ENCODE assay signal across 8 cellular contexts in the genomic region with DNA sequence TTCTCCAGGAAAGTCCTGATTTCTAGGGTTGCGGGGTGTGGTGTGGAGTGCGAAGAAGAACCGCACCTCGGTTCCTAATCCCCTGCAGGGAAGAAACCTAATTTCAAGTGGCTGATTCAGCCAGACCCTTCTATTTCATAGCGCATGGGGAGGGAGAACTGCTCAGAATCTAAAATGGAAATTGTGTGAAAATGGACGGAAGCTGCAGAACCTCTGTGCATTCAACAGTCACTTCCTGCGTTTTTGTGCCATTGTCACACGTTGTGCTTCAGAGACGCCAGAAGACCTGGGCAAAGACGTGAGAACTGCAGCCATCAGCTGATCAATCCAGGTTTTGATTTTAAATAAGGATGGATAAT. TPM values are rescaled to one million over a fixed set of nuclear protein-coding genes. Genes with fewer than 3 reads are reported as not detected.
DNase-seq lines count a peak whose midpoint lies in the region; ATAC-seq, FAIRE-seq and TF ChIP-seq lines count a peak whose summit lies in the region.

No MANE protein-coding gene starts in this region.

- H3K4me1 Mint-ChIP-seq in activated T-helper 17 cell treated with anti-CD3 and anti-CD28 coated beads, Interleukin-2, amount 50 U/mL, for 72 hours: peaks cover 36% of the 10 kb centered on the region
- H3K4me1 Mint-ChIP-seq in stimulated activated effector memory CD8-positive, alpha-beta T cell treated with anti-CD3 and anti-CD28 coated beads, Interleukin-12 subunit alpha, Interleukin-12 subunit beta, amount 100 ng/mL, for 72 hours: peaks cover 45% of the 10 kb centered on the region

- no peak for TF ChIP-seq POLR2A in H54 (IDR thresholded peaks at IDR 0.05; ENCODE audit: low read depth, low read length)

- in situ Hi-C loops in brain microvascular endothelial cell (cut with HindIII; ENCODE audit: low pct_ligation_motif_present, low sequenced_read_pairs): no loop called here

- H3K36me3 Mint-ChIP-seq in activated T-helper 17 cell treated with anti-CD3 and anti-CD28 coated beads, Interleukin-2, amount 50 U/mL, for 72 hours (ENCODE audit: low read depth): peaks cover 3% of the 10 kb centered on the region
- peaks cover 13% of the 10 kb centered on the region for H3K36me3 Mint-ChIP-seq in stimulated activated effector memory CD8-positive, alpha-beta T cell treated with anti-CD3 and anti-CD28 coated beads, Interleukin-12 subunit alpha, Interleukin-12 subunit beta, amount 100 ng/mL, for 72 hours

- H3K27ac ChIP-seq in iPS-20b (ENCODE audit: low read length): no peak overlapping the region
- H3K27ac ChIP-seq in brain microvascular endothelial cell: no peak overlapping the region

- peak overlapping the region; percentile 38; the same call in 1 of the 2 replicates for H3K9ac ChIP-seq in iPS-20b (ENCODE audit: low read depth, low read length)

- H3K4me3 ChIP-seq in iPS-20b (ENCODE audit: low read length) (peak overlapping the region; percentile 73), brain microvascular endothelial cell (ENCODE audit: low read depth, low read length) (no peak overlapping the region)

- no peaks in the 10 kb centered on the region for H3K27me3 Mint-ChIP-seq in activated T-helper 17 cell treated with anti-CD3 and anti-CD28 coated beads, Interleukin-2, amount 50 U/mL, for 72 hours

- H3K27me3 ChIP-seq in iPS-20b (ENCODE audit: insufficient read depth, low read length) (peaks cover 83% of the 10 kb centered on the region), brain microvascular endothelial cell (replicated peaks) (peaks cover 34% of the 10 kb centered on the region)

- no peak for TF ChIP-seq CTCF in brain microvascular endothelial cell (IDR thresholded peaks at IDR 0.05; ENCODE audit: low read depth, low read length, missing control alignments)

- FAIRE-seq in H54 (lab: Jason Lieb, UNC): no peak

- no peaks in the 10 kb centered on the region for H3K9me3 ChIP-seq in iPS-20b (ENCODE audit: insufficient read depth, low read depth, low read length)

- DNase-seq in activated gamma-delta T cell treated with Interleukin-2 at 50 U/mL for 16 hours: peak; percentile 47
- DNase-seq in activated gamma-delta T cell (lab: John Stamatoyannopoulos, UW): no peak
- no peak for DNase-seq in stimulated activated effector memory CD8-positive, alpha-beta T cell treated with anti-CD3 and anti-CD28 coated beads, Interleukin-12 subunit alpha, Interleukin-12 subunit beta, amount 100 ng/mL, for 72 hours (ENCODE audit: low spot score in 2 of 2)
- DNase-seq in H54 (ENCODE audit: insufficient read length, low spot score): no peak
- DNase-seq in brain microvascular endothelial cell: no peak

- no peaks in the 10 kb centered on the region for H3K9me3 Mint-ChIP-seq in activated T-helper 17 cell treated with anti-CD3 and anti-CD28 coated beads, Interleukin-2, amount 50 U/mL, for 72 hours
- no peaks in the 10 kb centered on the region for H3K9me3 Mint-ChIP-seq in stimulated activated effector memory CD8-positive, alpha-beta T cell treated with anti-CD3 and anti-CD28 coated beads, Interleukin-12 subunit alpha, Interleukin-12 subunit beta, amount 100 ng/mL, for 72 hours

- H3K4me3 Mint-ChIP-seq in activated T-helper 17 cell treated with anti-CD3 and anti-CD28 coated beads, Interleukin-2, amount 50 U/mL, for 72 hours: peak overlapping the region; percentile 92
- H3K4me3 Mint-ChIP-seq in stimulated activated effector memory CD8-positive, alpha-beta T cell treated with anti-CD3 and anti-CD28 coated beads, Interleukin-12 subunit alpha, Interleukin-12 subunit beta, amount 100 ng/mL, for 72 hours: peak overlapping the region; percentile 99

- peak overlapping the region; percentile 97 for H3K27ac Mint-ChIP-seq in activated T-helper 17 cell treated with anti-CD3 and anti-CD28 coated beads, Interleukin-2, amount 50 U/mL, for 72 hours
- peak overlapping the region; percentile 96 for H3K27ac Mint-ChIP-seq in stimulated activated effector memory CD8-positive, alpha-beta T cell treated with anti-CD3 and anti-CD28 coated beads, Interleukin-12 subunit alpha, Interleukin-12 subunit beta, amount 100 ng/mL, for 72 hours

- H3K4me1 ChIP-seq in iPS-20b (ENCODE audit: insufficient read depth, low read length): no peaks in the 10 kb centered on the region; the same call in 1 of the 2 replicates

- H3K36me3 ChIP-seq in iPS-20b (ENCODE audit: insufficient read depth, low read depth, low read length) (no peaks in the 10 kb centered on the region), brain microvascular endothelial cell (replicated peaks) (no peaks in the 10 kb centered on the region)

- peak; percentile 34 for ATAC-seq in HG03354 (IDR thresholded peaks at IDR 0.05; ENCODE audit: poor library complexity, severe bottlenecking, unreplicated experiment)
- peak; percentile 51 for ATAC-seq in activated T-helper 17 cell treated with anti-CD3 and anti-CD28 coated beads, Interleukin-2, amount 50 U/mL, for 72 hours (replicated peaks)
- peak; percentile 66 for ATAC-seq in stimulated activated effector memory CD8-positive, alpha-beta T cell treated with anti-CD3 and anti-CD28 coated beads, Interleukin-12 subunit alpha, Interleukin-12 subunit beta, amount 100 ng/mL, for 72 hours

RNA-seq across cellular contexts. Expression of gene SIDT1, which starts 1.2 kb away (rescaled TPM):
- total RNA-seq in activated T-helper 17 cell treated with anti-CD3 and anti-CD28 coated beads, Interleukin-2, amount 50 U/mL, for 72 hours: 10 to 100 TPM; 17.0 to 20.8 TPM

RNA-seq across cellular contexts. Expression of gene SPICE1, which starts 18.6 kb away (rescaled TPM):
- total RNA-seq in activated T-helper 17 cell treated with anti-CD3 and anti-CD28 coated beads, Interleukin-2, amount 50 U/mL, for 72 hours: 10 to 100 TPM; 24.7 to 56.8 TPM
